Comparison of ENCODE assay signal across 10 cellular contexts in the genomic region with DNA sequence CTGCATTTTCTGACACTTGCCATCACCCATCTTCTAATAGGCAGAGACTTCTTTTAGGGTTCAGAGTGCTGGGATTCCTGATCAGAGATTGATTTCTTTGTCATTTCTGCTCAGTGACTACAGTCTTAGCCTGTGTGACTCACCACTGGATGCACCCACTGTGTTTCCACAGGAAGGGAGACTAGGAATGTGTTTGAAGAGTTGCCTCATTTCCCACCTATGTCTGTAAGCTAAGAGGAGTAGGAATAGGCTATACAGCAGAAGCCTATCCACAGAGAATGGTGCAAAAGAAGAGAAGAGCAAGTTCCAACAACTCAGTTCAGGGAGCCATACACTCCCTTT.
DNase-seq lines count a peak whose midpoint lies in the region; FAIRE-seq and TF ChIP-seq lines count a peak whose summit lies in the region.
"Had no signal": no experiment of that assay in that cellular context is flagged by ENCODE, and none has a peak within 500 bp of the region (broad histone marks: within the 10 kb centered on the region; RNA-seq: fewer than 3 reads in every experiment).

No MANE protein-coding gene starts in this region.

- H3K9me3 ChIP-seq in HUES6 (ENCODE audit: control insufficient read depth, insufficient read depth, low read depth, low read length) = no peaks in the 10 kb centered on the region

- H3K4me3 ChIP-seq in HUES6 (ENCODE audit: low read depth, low read length) (no peak overlapping the region), bronchial epithelial cell (ENCODE audit: low read depth, low read length) (no peak overlapping the region)

- H3K27me3 ChIP-seq in HUES6 (ENCODE audit: control insufficient read depth, insufficient read depth, low read length) = no peaks in the 10 kb centered on the region
- no peaks in the 10 kb centered on the region for H3K27me3 ChIP-seq in bronchial epithelial cell (ENCODE audit: control insufficient read depth, insufficient read depth, low read length)

- H3K9ac ChIP-seq in HUES6 (ENCODE audit: low read length) = peak overlapping the region; percentile 47

- H3K36me3 ChIP-seq in HUES6 (ENCODE audit: control insufficient read depth, insufficient read depth, low read length) = no peaks in the 10 kb centered on the region
- no peaks in the 10 kb centered on the region for H3K36me3 ChIP-seq in bronchial epithelial cell (ENCODE audit: control insufficient read depth, insufficient read depth, low read length)

- intact Hi-C loops in posterior vena cava (cut with DNase I) = no loop called here

- peaks cover 63% of the 10 kb centered on the region for H3K4me1 ChIP-seq in HUES6 (ENCODE audit: control insufficient read depth, insufficient read depth, low read length)

- H3K27ac ChIP-seq in HUES6 (ENCODE audit: low read depth, low read length) = peak overlapping the region; percentile 85; the same call in 1 of the 2 replicates

- no peak for TF ChIP-seq CTCF in bronchial epithelial cell (IDR thresholded peaks at IDR 0.05; ENCODE audit: insufficient read depth, low read length, severe bottlenecking)

- no peak for FAIRE-seq in bronchial epithelial cell (lab: Jason Lieb, UNC)

- DNase-seq in A172 (ENCODE audit: low spot score) (peak; percentile 25), bronchial epithelial cell (ENCODE audit: low read depth) (peak; percentile 88), kidney tubule cell (ENCODE audit: low spot score) (peak; percentile 91), OCI-M1 (lab: John Stamatoyannopoulos, UW) (no peak), iPS-NIHi7 (ENCODE audit: extremely low spot score) (no peak), NCI-H1417 (lab: John Stamatoyannopoulos, UW) (no peak), posterior vena cava (ENCODE audit: low spot score) (no peak)
- DNase-seq: NCI-H1417 treated with DMSO at 0.1 percent for 48 hours; stimulated activated CD4-positive, alpha-beta T cell treated with anti-CD3 and anti-CD28 coated beads, Interleukin-4, amount 100 ng/mL, for 4 hours had no signal

Comparison
In these comparisons a context has a peak if more than half of its experiments do, and no peak if none do; other contexts are left out.
1. DNase-seq: peak in A172 (single experiment), bronchial epithelial cell (single experiment) and kidney tubule cell (single experiment); none in OCI-M1 (single experiment), iPS-NIHi7 (single experiment), NCI-H1417 (0 of 3) and posterior vena cava (single experiment).